Comparison of ENCODE assay signal across 21 cellular contexts in genomic region chr21:34852438-34852837, GRCh38.
DNase-seq lines count a peak whose midpoint lies in the region; ATAC-seq and TF ChIP-seq lines count a peak whose summit lies in the region.
"Had no signal": no experiment of that assay in that cellular context is flagged by ENCODE, and none has a peak within 500 bp of the region (broad histone marks: within the 10 kb centered on the region; RNA-seq: fewer than 3 reads in every experiment).

No MANE protein-coding gene starts in this region.

- H3K36me3 ChIP-seq in adipocyte (ENCODE audit: control insufficient read depth, insufficient read depth, low read length, severe bottlenecking): peaks cover 95% of the 10 kb centered on the region
- H3K36me3 ChIP-seq in CD8-positive, alpha-beta T cell (ENCODE audit: insufficient read depth, low read length): peaks cover 27% of the 10 kb centered on the region
- H3K36me3 ChIP-seq: cardiac muscle cell, thyroid gland had no signal

- intact Hi-C loops in CD8-positive, alpha-beta T cell (cut with DNase I, micrococcal nuclease): no loop called here

- POLR2A ChIA-PET in CD8-positive, alpha-beta T cell (lab: Charles Lee): no interaction called here

- H3K4me1 ChIP-seq in adipocyte (ENCODE audit: control insufficient read depth, insufficient read depth, low read length): peaks cover 17% of the 10 kb centered on the region
- H3K4me1 ChIP-seq in CD8-positive, alpha-beta T cell (ENCODE audit: insufficient read depth, low read length): no peaks in the 10 kb centered on the region
- H3K4me1 ChIP-seq: adrenal gland had no signal

- H3K27ac ChIP-seq in CD8-positive, alpha-beta T cell (ENCODE audit: low read depth, low read length): no peak overlapping the region
- H3K27ac ChIP-seq: adrenal gland, cardiac muscle cell, heart right ventricle, left lung, thyroid gland had no signal

- H3K27me3 ChIP-seq in adipocyte (replicated peaks; ENCODE audit: control insufficient read depth, insufficient read depth, low read length): no peaks in the 10 kb centered on the region
- H3K27me3 ChIP-seq in CD8-positive, alpha-beta T cell (ENCODE audit: insufficient read depth, low read length): no peaks in the 10 kb centered on the region
- H3K27me3 ChIP-seq: adrenal gland, cardiac muscle cell, left lung, thyroid gland had no signal

- peak overlapping the region; percentile 16 for H3K9ac ChIP-seq in adipocyte (ENCODE audit: low read length)

- H3K4me3 Mint-ChIP-seq in HFFc6: no peak overlapping the region
- H3K4me3 Mint-ChIP-seq in CD8-positive, alpha-beta T cell: no peak overlapping the region
- H3K4me3 Mint-ChIP-seq: nephron progenitor cell, T-cell had no signal

- H3K36me3 Mint-ChIP-seq in HFFc6 (ENCODE audit: low read depth): peaks cover 48% of the 10 kb centered on the region
- peaks cover 75% of the 10 kb centered on the region for H3K36me3 Mint-ChIP-seq in CD8-positive, alpha-beta T cell

- TF ChIP-seq CTCF in HFFc6 (IDR thresholded peaks at IDR 0.05) (no peak), omental fat pad (IDR thresholded peaks at IDR 0.05) (no peak)
- no peak for TF ChIP-seq CTCF in CD8-positive, alpha-beta T cell (IDR thresholded peaks at IDR 0.05)

- H3K4me1 Mint-ChIP-seq in HFFc6 (ENCODE audit: low read depth): peaks cover 23% of the 10 kb centered on the region
- peaks cover 4% of the 10 kb centered on the region for H3K4me1 Mint-ChIP-seq in CD8-positive, alpha-beta T cell (ENCODE audit: low read depth)

- peaks cover 6% of the 10 kb centered on the region; the same call in 1 of the 2 replicates for H3K27me3 Mint-ChIP-seq in HFFc6 (ENCODE audit: insufficient read depth)
- H3K27me3 Mint-ChIP-seq in CD8-positive, alpha-beta T cell (ENCODE audit: low read depth): no peaks in the 10 kb centered on the region
- H3K27me3 Mint-ChIP-seq: T-cell had no signal

- peak; percentile 80 for ATAC-seq in omental fat pad (ENCODE audit: low FRiP score)
- ATAC-seq in CD8-positive, alpha-beta T cell: no peak
- ATAC-seq: heart right ventricle, left lung, T-cell had no signal

- DNase-seq in Daoy (ENCODE audit: low read depth): peak; percentile 43
- no peak for DNase-seq in HFFc6
- no peak for DNase-seq in adipocyte (ENCODE audit: low read depth)
- DNase-seq in omental fat pad (ENCODE audit: low spot score): no peak
- DNase-seq in activated effector memory CD4-positive, alpha-beta T cell treated with anti-CD3 and anti-CD28 coated beads, Interleukin-2, amount 50 U/mL, for 16 hours: no peak
- DNase-seq in CD8-positive, alpha-beta T cell: no peak
- DNase-seq in SHP77 treated with DMSO at 0.1 percent for 48 hours (lab: John Stamatoyannopoulos, UW): no peak
- DNase-seq: activated CD4-positive, alpha-beta T cell treated with anti-CD3 and anti-CD28 coated beads for 1 hour; GOT3; heart right ventricle; Karpas-422; left lung; midbrain; NCI-H1048; NCI-H2029 treated with DMSO at 0.1 percent for 48 hours; nephron progenitor cell; posterior cingulate gyrus; T-cell; thyroid gland had no signal

- H3K9me3 Mint-ChIP-seq in HFFc6: no peaks in the 10 kb centered on the region
- H3K9me3 Mint-ChIP-seq in CD8-positive, alpha-beta T cell: no peaks in the 10 kb centered on the region
- H3K9me3 Mint-ChIP-seq: nephron progenitor cell, T-cell had no signal

- H3K27ac Mint-ChIP-seq in HFFc6: peak overlapping the region; percentile 70
- H3K27ac Mint-ChIP-seq in CD8-positive, alpha-beta T cell: no peak overlapping the region
- H3K27ac Mint-ChIP-seq: nephron progenitor cell had no signal

- H3K4me3 ChIP-seq in adipocyte (ENCODE audit: low read length): no peak overlapping the region
- no peak overlapping the region for H3K4me3 ChIP-seq in CD8-positive, alpha-beta T cell (ENCODE audit: low read depth, low read length)
- H3K4me3 ChIP-seq: adrenal gland, cardiac muscle cell, heart right ventricle, left lung, thyroid gland had no signal

- CTCF ChIA-PET in CD8-positive, alpha-beta T cell (lab: Charles Lee): no interaction called here

- no peaks in the 10 kb centered on the region for H3K9me3 ChIP-seq in adipocyte (ENCODE audit: control insufficient read depth, low read length)
- H3K9me3 ChIP-seq in CD8-positive, alpha-beta T cell (ENCODE audit: low read length): no peaks in the 10 kb centered on the region
- H3K9me3 ChIP-seq: adrenal gland, heart right ventricle, left lung, thyroid gland had no signal
